ENCODE assay signal across 8 cellular contexts in the genomic region with DNA sequence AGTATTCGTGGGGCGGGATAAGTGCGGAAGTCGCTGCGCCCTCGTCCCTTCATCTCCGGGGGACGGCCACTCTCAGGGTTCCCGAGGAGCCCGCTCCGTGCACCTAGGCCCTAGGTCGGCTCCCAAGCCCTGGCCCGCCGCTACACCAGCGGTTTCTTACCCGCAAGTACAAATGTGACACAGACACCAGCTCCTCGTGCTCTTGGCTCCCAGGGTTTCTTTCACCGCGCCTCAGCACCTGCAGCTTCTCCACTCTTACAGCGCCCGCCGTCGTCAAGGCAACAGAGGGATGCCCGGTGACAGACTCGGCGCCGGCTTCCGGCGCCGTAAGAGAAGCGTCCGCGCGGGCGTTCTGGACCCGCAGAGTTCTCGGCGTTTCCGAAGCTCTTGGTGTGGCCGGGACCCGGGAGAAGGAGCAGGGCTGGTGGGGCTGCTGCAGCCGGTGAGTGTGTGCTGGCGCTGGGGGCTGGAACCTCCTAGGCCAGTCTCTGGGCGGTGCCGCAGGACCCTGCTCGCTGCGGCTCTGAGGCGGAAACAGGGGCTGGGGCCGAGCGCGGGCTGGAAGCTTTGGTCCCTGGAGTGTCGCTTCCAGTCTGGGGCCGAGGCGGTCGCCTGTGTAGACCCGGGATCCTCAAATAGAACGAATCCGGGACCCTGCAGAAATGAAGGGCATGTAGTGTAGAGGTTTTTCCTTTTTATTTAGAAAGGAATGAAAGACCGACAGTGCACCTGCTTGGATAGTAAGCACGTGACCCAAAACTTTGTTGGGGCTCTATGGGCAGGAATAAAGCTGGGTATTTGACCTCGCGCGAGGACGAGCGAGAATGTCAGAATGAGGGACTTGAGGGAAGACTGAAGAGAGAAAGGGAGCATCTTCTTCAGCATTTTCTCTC.
DNase-seq lines count a peak whose midpoint lies in the region; ATAC-seq and TF ChIP-seq lines count a peak whose summit lies in the region.

No MANE protein-coding gene starts in this region.

- peak overlapping the region; percentile 75 to 88 (median 82) for H3K4me3 Mint-ChIP-seq in naive thymus-derived CD8-positive, alpha-beta T cell

- peak overlapping the region; percentile 59; the same call in 1 of the 2 replicates for H3K27ac ChIP-seq in HEK293 (ENCODE audit: extremely low read depth, low read depth, low read length)
- H3K27ac ChIP-seq in stomach: no peak overlapping the region

- H3K4me1 ChIP-seq in HEK293 (ENCODE audit: control insufficient read depth, insufficient read depth, low read length) (peaks cover 13% of the 10 kb centered on the region), stomach (peaks cover 0 to 13% (median 11%) of the 10 kb centered on the region in 4 donors)

- POLR2A ChIA-PET in HEK293 (lab: Yijun Ruan, JAX): interaction anchor here (0.6 to 1.6 kb wide), 4 partner anchors 8 to 1283 kb away, joined by 3 to 6 read pairs (median 4); no protein-coding TSS in a partner anchor
- POLR2A ChIA-PET in naive thymus-derived CD8-positive, alpha-beta T cell (lab: Charles Lee): no interaction called here

- intact Hi-C loops in stomach (cut with DNase I; ENCODE audit: low total_unique reads): no loop called here

- H3K9me3 ChIP-seq in HEK293 (ENCODE audit: control insufficient read depth, insufficient read depth, low read depth, low read length) (no peaks in the 10 kb centered on the region), stomach (peaks cover 0 to 5% (median 0%) of the 10 kb centered on the region in 4 donors)

- peaks cover 5 to 15% (median 12%) of the 10 kb centered on the region in 4 donors for H3K4me1 Mint-ChIP-seq in naive thymus-derived CD8-positive, alpha-beta T cell

- no peak overlapping the region for H3K27ac Mint-ChIP-seq in naive thymus-derived CD8-positive, alpha-beta T cell

- TF ChIP-seq EP300 in stomach (IDR thresholded peaks at IDR 0.05): no peak

- H3K4me3 ChIP-seq in HEK293 (ENCODE audit: low read depth, low read length) (peak overlapping the region; percentile 89), stomach (peak overlapping the region; percentile 42 to 51 (median 44))

- H3K36me3 Mint-ChIP-seq in naive thymus-derived CD8-positive, alpha-beta T cell: peaks cover 0 to 4% (median 0%) of the 10 kb centered on the region in 3 donors

- H3K27me3 Mint-ChIP-seq in naive thymus-derived CD8-positive, alpha-beta T cell: peaks cover 36 to 88% (median 53%) of the 10 kb centered on the region in 5 donors

- H3K36me3 ChIP-seq in HEK293 (ENCODE audit: control insufficient read depth in 2 of 2, insufficient read depth in 1 of 2, low read length in 2 of 2) (peaks cover 3 to 5% of the 10 kb centered on the region in 2 experiments; a peak in 1 of 3 replicates), stomach (no peaks in the 10 kb centered on the region)

- DNase-seq in EL (peak; percentile 6), NCI-H2081 treated with DMSO at 0.1 percent for 48 hours (lab: John Stamatoyannopoulos, UW) (peak; percentile 21), stomach (peak; percentile 26), foreskin melanocyte (no peak)
- peak; percentile 15 to 40 (median 16) for DNase-seq in activated CD8-positive, alpha-beta memory T cell treated with anti-CD3 and anti-CD28 coated beads for 48 hours (ENCODE audit: low read depth in 2 of 3, low spot score in 2 of 3)
- DNase-seq in naive thymus-derived CD8-positive, alpha-beta T cell: peak in 9 of 10 donors; percentile 2 to 73 (median 26)

- no peak for TF ChIP-seq CTCF in HEK293 (tag by site-specific recombination; IDR thresholded peaks at IDR 0.05)
- no peak for TF ChIP-seq CTCF in stomach (IDR thresholded peaks at IDR 0.05)

- peaks cover 0 to 58% (median 25%) of the 10 kb centered on the region in 3 donors for H3K27me3 ChIP-seq in stomach

- TF ChIP-seq POLR2A in stomach (IDR thresholded peaks at IDR 0.05): no peak

- H3K9me3 Mint-ChIP-seq in naive thymus-derived CD8-positive, alpha-beta T cell: peaks cover 0 to 11% (median 0%) of the 10 kb centered on the region in 9 donors

- WGBS in stomach, 5 donors: 2 to 3% (median 2%) methylated on average over 28 to 65 of the region's 65 CpGs

- peak; percentile 62 for ATAC-seq in esophagus mucosa
- peak; percentile 79 to 82 for ATAC-seq in naive thymus-derived CD8-positive, alpha-beta T cell

- CTCF ChIA-PET in HEK293 (lab: Yijun Ruan, JAX): interaction anchor here (0.7 kb wide), 2 partner anchors 44 to 515 kb away, joined by 3 to 5 read pairs; no protein-coding TSS in a partner anchor

TF ChIP-seq in HEK293, 187 proteins besides CTCF, POLR2A, EP300 and RAD21 (continues in another document):
- no peak for TF ChIP-seq ZNF416 (tag by site-specific recombination; IDR thresholded peaks at IDR 0.05)
- TF ChIP-seq GLI4 (tag by site-specific recombination; IDR thresholded peaks at IDR 0.05): no peak
- no peak for TF ChIP-seq ZNF341 (tag by site-specific recombination; IDR thresholded peaks at IDR 0.05; ENCODE audit: low read depth)
- TF ChIP-seq, protein P1, sequence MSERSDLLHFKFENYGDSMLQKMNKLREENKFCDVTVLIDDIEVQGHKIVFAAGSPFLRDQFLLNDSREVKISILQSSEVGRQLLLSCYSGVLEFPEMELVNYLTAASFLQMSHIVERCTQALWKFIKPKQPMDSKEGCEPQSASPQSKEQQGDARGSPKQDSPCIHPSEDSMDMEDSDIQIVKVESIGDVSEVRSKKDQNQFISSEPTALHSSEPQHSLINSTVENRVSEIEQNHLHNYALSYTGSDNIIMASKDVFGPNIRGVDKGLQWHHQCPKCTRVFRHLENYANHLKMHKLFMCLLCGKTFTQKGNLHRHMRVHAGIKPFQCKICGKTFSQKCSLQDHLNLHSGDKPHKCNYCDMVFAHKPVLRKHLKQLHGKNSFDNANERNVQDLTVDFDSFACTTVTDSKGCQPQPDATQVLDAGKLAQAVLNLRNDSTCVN (tag by site-specific recombination; optimal IDR thresholded peaks at IDR 0.05): peak; percentile 79
- TF ChIP-seq ZNF221 (tag by site-specific recombination; IDR thresholded peaks at IDR 0.05; ENCODE audit: borderline replicate concordance): no peak
- no peak for TF ChIP-seq ZNF580 (tag by site-specific recombination; IDR thresholded peaks at IDR 0.05)
- TF ChIP-seq ZNF510 (tag by site-specific recombination; IDR thresholded peaks at IDR 0.05; ENCODE audit: insufficient replicate concordance): no peak
- TF ChIP-seq ZFP37 (tag by site-specific recombination; IDR thresholded peaks at IDR 0.05): no peak
- no peak for TF ChIP-seq REPIN1 (tag by site-specific recombination; IDR thresholded peaks at IDR 0.05; ENCODE audit: low read depth)
- TF ChIP-seq EGR2 (tag by site-specific recombination; IDR thresholded peaks at IDR 0.05; ENCODE audit: low read depth): no peak
- TF ChIP-seq ZNF16 (tag by site-specific recombination; IDR thresholded peaks at IDR 0.05; ENCODE audit: low read depth): no peak
- TF ChIP-seq, protein P2, sequence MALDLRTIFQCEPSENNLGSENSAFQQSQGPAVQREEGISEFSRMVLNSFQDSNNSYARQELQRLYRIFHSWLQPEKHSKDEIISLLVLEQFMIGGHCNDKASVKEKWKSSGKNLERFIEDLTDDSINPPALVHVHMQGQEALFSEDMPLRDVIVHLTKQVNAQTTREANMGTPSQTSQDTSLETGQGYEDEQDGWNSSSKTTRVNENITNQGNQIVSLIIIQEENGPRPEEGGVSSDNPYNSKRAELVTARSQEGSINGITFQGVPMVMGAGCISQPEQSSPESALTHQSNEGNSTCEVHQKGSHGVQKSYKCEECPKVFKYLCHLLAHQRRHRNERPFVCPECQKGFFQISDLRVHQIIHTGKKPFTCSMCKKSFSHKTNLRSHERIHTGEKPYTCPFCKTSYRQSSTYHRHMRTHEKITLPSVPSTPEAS (tag by site-specific recombination; IDR thresholded peaks at IDR 0.05): no peak
- peak; percentile 90 for TF ChIP-seq ZBTB11 (tag by site-specific recombination; conservative IDR thresholded peaks at IDR 0.05; ENCODE audit: low read depth)
- TF ChIP-seq ZBTB8A (tag by site-specific recombination; IDR thresholded peaks at IDR 0.05): peak; percentile 23; the same call in 1 of the 2 replicates
- no peak for TF ChIP-seq ZNF639 (tag by site-specific recombination; IDR thresholded peaks at IDR 0.05)
